ENCODE assay signal across 23 cellular contexts in the genomic region with DNA sequence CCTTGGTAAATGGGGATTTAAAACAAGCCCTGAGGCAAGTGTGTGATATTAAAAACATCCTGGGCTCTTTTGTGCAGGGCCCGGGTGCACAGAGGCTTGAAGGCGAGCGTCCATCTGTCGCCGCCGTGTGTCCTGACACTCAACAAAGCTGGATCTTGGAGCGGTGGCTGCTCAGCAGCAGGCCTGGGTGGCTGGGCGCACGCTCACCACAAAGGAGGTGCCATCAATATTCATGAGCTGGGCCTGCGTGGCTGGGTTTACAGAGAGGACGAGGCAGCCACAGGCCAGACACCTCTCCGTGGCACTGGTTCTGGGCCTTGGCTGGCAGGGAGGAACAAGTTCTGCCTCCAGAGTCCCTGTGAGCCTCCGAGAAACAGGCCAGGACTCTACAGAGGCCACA. TPM values are rescaled to one million over a fixed set of nuclear protein-coding genes. Genes with fewer than 3 reads are reported as not detected.
DNase-seq lines count a peak whose midpoint lies in the region; ATAC-seq and TF ChIP-seq lines count a peak whose summit lies in the region.
"Had no signal": no experiment of that assay in that cellular context is flagged by ENCODE, and none has a peak within 500 bp of the region (broad histone marks: within the 10 kb centered on the region; RNA-seq: fewer than 3 reads in every experiment).

No MANE protein-coding gene starts in this region.

- H3K4me3 Mint-ChIP-seq in endodermal cell: no peak overlapping the region
- H3K4me3 Mint-ChIP-seq: T-helper 1 cell treated with Interleukin-12 subunit alpha and Interleukin-12 subunit beta and Interleukin-4 antibody, amounts not matched to agents 30 μg/mL and 1 μg/mL, for 36 hours had no signal

- no peaks in the 10 kb centered on the region for H3K9me3 Mint-ChIP-seq in endodermal cell
- H3K9me3 Mint-ChIP-seq: T-helper 1 cell treated with Interleukin-12 subunit alpha and Interleukin-12 subunit beta and Interleukin-4 antibody, amounts not matched to agents 30 μg/mL and 1 μg/mL, for 36 hours had no signal

- peak overlapping the region; percentile 98 for H3K27ac ChIP-seq in endodermal cell (ENCODE audit: low read depth, low read length)
- H3K27ac ChIP-seq: Peyer's patch, tibial artery, VCaP had no signal

- H3K36me3 Mint-ChIP-seq in endodermal cell (ENCODE audit: low read depth): no peaks in the 10 kb centered on the region

- H3K4me1 Mint-ChIP-seq in endodermal cell: peaks cover 6% of the 10 kb centered on the region

- H3K36me3 ChIP-seq in endodermal cell (ENCODE audit: control insufficient read depth, insufficient read depth, low read length): no peaks in the 10 kb centered on the region
- H3K36me3 ChIP-seq: HAP-1, Peyer's patch, tibial artery had no signal

- H3K27me3 Mint-ChIP-seq in endodermal cell (ENCODE audit: insufficient read depth): peaks cover 4% of the 10 kb centered on the region

- peak; percentile 29 for DNase-seq in DMS 273 treated with DMSO at 0.1 percent for 48 hours (lab: John Stamatoyannopoulos, UW)
- peak; percentile 36 for DNase-seq in NCI-H526 treated with DMSO at 0.1 percent for 48 hours (lab: John Stamatoyannopoulos, UW)
- no peak for DNase-seq in endodermal cell
- peak in 29 of 56 donors; percentile 0 to 65 (median 25) for DNase-seq in nucleus accumbens (lab: John Stamatoyannopoulos, UW)
- DNase-seq in AG08395 (ENCODE audit: low spot score): no peak
- DNase-seq: activated CD4-positive, alpha-beta T cell treated with anti-CD3 and anti-CD28 coated beads, Interleukin-2, amount 50 U/mL, for 4 hours; activated CD8-positive, alpha-beta memory T cell treated with anti-CD3 and anti-CD28 coated beads, Interleukin-2, amount 50 U/mL, for 48 hours; Peyer's patch; stimulated activated naive CD8-positive, alpha-beta T cell treated with anti-CD3 and anti-CD28 coated beads, Interleukin-15, Interleukin-2, amounts not matched to agents 100 U/mL and 50 U/mL, for 24 hours; tibial artery had no signal

- H3K4me1 ChIP-seq in endodermal cell (ENCODE audit: control insufficient read depth, insufficient read depth, low read length): no peaks in the 10 kb centered on the region
- H3K4me1 ChIP-seq: tibial artery had no signal

- no peak for TF ChIP-seq CTCF in endodermal cell (conservative IDR thresholded peaks at IDR 0.05)

- no peaks in the 10 kb centered on the region for H3K9me3 ChIP-seq in endodermal cell (ENCODE audit: control insufficient read depth, low read length)
- H3K9me3 ChIP-seq: HAP-1, Peyer's patch, tibial artery had no signal

- no peak for ATAC-seq in HG03520 (IDR thresholded peaks at IDR 0.05; ENCODE audit: unreplicated experiment)
- no peak for ATAC-seq in GM21529 (IDR thresholded peaks at IDR 0.05; ENCODE audit: unreplicated experiment)
- ATAC-seq: stimulated activated naive CD8-positive, alpha-beta T cell treated with anti-CD3 and anti-CD28 coated beads, Interleukin-15, Interleukin-2, amounts not matched to agents 100 U/mL and 50 U/mL, for 24 hours had no signal

- no peak overlapping the region for H3K27ac Mint-ChIP-seq in endodermal cell
- H3K27ac Mint-ChIP-seq: T-helper 1 cell treated with Interleukin-12 subunit alpha and Interleukin-12 subunit beta and Interleukin-4 antibody, amounts not matched to agents 30 μg/mL and 1 μg/mL, for 36 hours had no signal

- H3K4me3 ChIP-seq in endodermal cell (ENCODE audit: low read length): no peak overlapping the region
- H3K4me3 ChIP-seq: HAP-1, Peyer's patch, tibial artery had no signal

- 75 to 87% methylated on average over 11 to 13 of the region's 13 CpGs for WGBS in endodermal cell (ENCODE audit: insufficient coverage in 1 of 2, insufficient read length in 1 of 2), 2 experiments

- H3K27me3 ChIP-seq in endodermal cell (ENCODE audit: control insufficient read depth, insufficient read depth, low read length, poor library complexity, severe bottlenecking): peaks cover 8% of the 10 kb centered on the region
- H3K27me3 ChIP-seq: Peyer's patch had no signal

- no peak overlapping the region for H3K9ac ChIP-seq in endodermal cell (ENCODE audit: extremely low read depth, low read length, poor library complexity, severe bottlenecking)

RNA-seq across cellular contexts. Expression of a gene that starts 22.1 kb away (rescaled TPM):
- not detected for total RNA-seq in endodermal cell
- 1.2 TPM for polyA plus RNA-seq in endodermal cell (2013, experiment 1 of 2)
- polyA plus RNA-seq in endodermal cell (2013, experiment 2 of 2): 0.46 TPM
- total RNA-seq: cardiac septum, Daoy, dermis microvascular lymphatic vessel endothelial cell, HT1080, lung microvascular endothelial cell, Peyer's patch, progenitor cell of endocrine pancreas, SK-MEL-5 had no signal
- polyA plus RNA-seq: keratinocyte had no signal

RNA-seq across cellular contexts. Expression of a gene that starts 32.2 kb away (rescaled TPM):
- 10 to 100 TPM in 1 of 2 donors, 1 to 10 TPM in 1; 8.9 to 10.2 TPM for total RNA-seq in endodermal cell
- 3.2 TPM for polyA plus RNA-seq in endodermal cell (2013, experiment 1 of 2)
- 3.4 TPM for polyA plus RNA-seq in endodermal cell (2013, experiment 2 of 2)
- total RNA-seq: HT1080, SK-MEL-5 had no signal
- polyA plus RNA-seq: keratinocyte had no signal

RNA-seq across cellular contexts. Expression of a gene that starts 46.7 kb away (rescaled TPM):
- 10 to 100 TPM; 51.5 to 52.1 TPM for total RNA-seq in endodermal cell
- polyA plus RNA-seq in endodermal cell (2013, experiment 1 of 2): 47.3 TPM
- polyA plus RNA-seq in endodermal cell (2013, experiment 2 of 2): 41.8 TPM

RNA-seq across cellular contexts. Expression of a gene that starts 58.4 kb away (rescaled TPM):
- total RNA-seq in endodermal cell: 10 to 100 TPM; 53.5 to 68.3 TPM
- 47.8 TPM for polyA plus RNA-seq in endodermal cell (2013, experiment 1 of 2)
- polyA plus RNA-seq in endodermal cell (2013, experiment 2 of 2): 43.0 TPM

Comparison
In these comparisons a context has a peak if more than half of its experiments do, and no peak if none do; other contexts are left out.
1. DNase-seq: peak in DMS 273 treated with DMSO at 0.1 percent for 48 hours (single experiment), NCI-H526 treated with DMSO at 0.1 percent for 48 hours (single experiment) and nucleus accumbens (29 of 56); none in endodermal cell (single experiment) and AG08395 (single experiment).